ENCODE assay signal across 8 cellular contexts in genomic region chr1:905071-905749, GRCh38. TPM values are rescaled to one million over a fixed set of nuclear protein-coding genes. Genes with fewer than 3 reads are reported as not detected.
A peak's percentile ranks its signal among the peaks of the same experiment; 100 is the strongest.
DNase-seq lines count a peak whose midpoint lies in the region; ATAC-seq and TF ChIP-seq lines count a peak whose summit lies in the region.

No MANE protein-coding gene starts in this region.

- TF ChIP-seq POLR2A in gastrocnemius medialis (IDR thresholded peaks at IDR 0.05): no peak

- DNase-seq in BE2C (peak; percentile 85), H7 (peak; percentile 85), cardiac septum (ENCODE audit: low spot score) (peak; percentile 81), gastrocnemius medialis (peak in 1 of 2 donors; percentile 26), AG20443 (ENCODE audit: low spot score) (no peak)
- peak; percentile 60 for DNase-seq in activated T-cell treated with anti-CD3 and anti-CD28 coated beads, Interleukin-2, amount 50 U/mL, for 24 hours

- H3K36me3 ChIP-seq in BE2C: 0 out of 2 replicates have a peak, but pooled peaks cover 3% of the 10 kb centered on the region
- H3K36me3 ChIP-seq in H7 (replicated peaks; ENCODE audit: control insufficient read depth, insufficient read depth, low read length): no peaks in the 10 kb centered on the region
- H3K36me3 ChIP-seq in gastrocnemius medialis: no peaks in the 10 kb centered on the region

- no peaks in the 10 kb centered on the region for H3K9me3 Mint-ChIP-seq in activated T-cell treated with anti-CD3 and anti-CD28 coated beads, Interleukin-2, amount 50 U/mL, for 24 hours

- in situ Hi-C loops in gastrocnemius medialis (cut with MboI; ENCODE audit: low sequenced_read_pairs in 4 of 4): no loop called here

- peak overlapping the region; percentile 64 for H3K4me3 Mint-ChIP-seq in activated T-cell treated with anti-CD3 and anti-CD28 coated beads, Interleukin-2, amount 50 U/mL, for 24 hours

- peaks cover 46% of the 10 kb centered on the region for H3K27me3 Mint-ChIP-seq in activated T-cell treated with anti-CD3 and anti-CD28 coated beads, Interleukin-2, amount 50 U/mL, for 24 hours

- H3K36me3 Mint-ChIP-seq in activated T-cell treated with anti-CD3 and anti-CD28 coated beads, Interleukin-2, amount 50 U/mL, for 24 hours (ENCODE audit: low read depth): no peaks in the 10 kb centered on the region

- no peak for TF ChIP-seq CTCF in BE2C (IDR thresholded peaks at IDR 0.05; ENCODE audit: low read depth, low read length)
- TF ChIP-seq CTCF in gastrocnemius medialis (IDR thresholded peaks at IDR 0.05 in 4 of 5, conservative IDR thresholded peaks at IDR 0.05 in 1 of 5): no peak

- peak overlapping the region in 1 of 4 donors; percentile 48 for H3K27ac ChIP-seq in gastrocnemius medialis

- H3K27me3 ChIP-seq in BE2C: peaks cover 9% of the 10 kb centered on the region
- H3K27me3 ChIP-seq in H7 (ENCODE audit: control insufficient read depth, insufficient read depth, low read length): peaks cover 31% of the 10 kb centered on the region
- peaks cover 11 to 32% (median 20%) of the 10 kb centered on the region in 3 donors for H3K27me3 ChIP-seq in gastrocnemius medialis

- ATAC-seq in gastrocnemius medialis: peak in 1 of 2 donors; percentile 17
- no peak for ATAC-seq in HG03175 (IDR thresholded peaks at IDR 0.05; ENCODE audit: unreplicated experiment)
- no peak for ATAC-seq in GM19455 (IDR thresholded peaks at IDR 0.05; ENCODE audit: unreplicated experiment)

- H3K9me3 ChIP-seq in BE2C: no peaks in the 10 kb centered on the region
- no peaks in the 10 kb centered on the region for H3K9me3 ChIP-seq in gastrocnemius medialis

- H3K4me1 Mint-ChIP-seq in activated T-cell treated with anti-CD3 and anti-CD28 coated beads, Interleukin-2, amount 50 U/mL, for 24 hours (ENCODE audit: low read depth): peaks cover 6% of the 10 kb centered on the region

- peaks cover 20% of the 10 kb centered on the region for H3K4me1 ChIP-seq in BE2C
- H3K4me1 ChIP-seq in gastrocnemius medialis: peaks cover 0 to 4% of the 10 kb centered on the region in 2 donors

- peak overlapping the region; percentile 29 for H3K27ac Mint-ChIP-seq in activated T-cell treated with anti-CD3 and anti-CD28 coated beads, Interleukin-2, amount 50 U/mL, for 24 hours

- intact Hi-C loops in cardiac septum (cut with DNase I) (loop anchor here (2.0 kb wide), 1 partner anchor 34 kb away; no protein-coding TSS in a partner anchor), gastrocnemius medialis (cut with DNase I; ENCODE audit: low total_unique reads) (loop anchor here (5.0 kb wide), 1 partner anchor 57 kb away; the partner anchor contains the start of gene KLHL17)

- H3K4me3 ChIP-seq in BE2C (ENCODE audit: low read depth, low read length) (peak overlapping the region; percentile 35), H7 (ENCODE audit: insufficient read depth, low read depth, low read length) (peak overlapping the region; percentile 51), gastrocnemius medialis (peak overlapping the region; percentile 26 to 57 (median 33))

RNA-seq across cellular contexts. Expression of gene SAMD11, which starts 18.5 kb away (rescaled TPM):
- polyA plus RNA-seq in BE2C (2012; ENCODE audit: insufficient read depth, insufficient read length, low read depth): 1.9 TPM
- 14.8 and 17.4 TPM in 2 replicates for total RNA-seq in H7 (2014; rRNA removed; shearing (Covaris generic))
- 10.2 TPM for total RNA-seq in cardiac septum
- total RNA-seq in gastrocnemius medialis: under 1 TPM in 2 of 4 donors, not detected in 2; 0.17 to 0.38 TPM

RNA-seq across cellular contexts. Expression of gene NOC2L, which starts 53.8 kb away (rescaled TPM):
- 253 TPM for polyA plus RNA-seq in BE2C (2012; ENCODE audit: insufficient read depth, insufficient read length, low read depth)
- 239 and 287 TPM in 2 replicates for total RNA-seq in H7 (2014; rRNA removed; shearing (Covaris generic))
- total RNA-seq in cardiac septum (39.0 TPM), gastrocnemius medialis (100 to 1,000 TPM in 1 of 4 donors, 10 to 100 TPM in 3; 47.4 to 115 (median 74.2) TPM)

RNA-seq across cellular contexts. Expression of gene KLHL17, which starts 55.2 kb away (rescaled TPM):
- 127 TPM for polyA plus RNA-seq in BE2C (2012; ENCODE audit: insufficient read depth, insufficient read length, low read depth)
- 50.8 and 87.8 TPM in 2 replicates for total RNA-seq in H7 (2014; rRNA removed; shearing (Covaris generic))
- total RNA-seq in cardiac septum (4.8 TPM), gastrocnemius medialis (1 to 10 TPM; 1.3 to 5.7 (median 2.3) TPM)
